Comparison of ENCODE assay signal across 11 cellular contexts in the genomic region with DNA sequence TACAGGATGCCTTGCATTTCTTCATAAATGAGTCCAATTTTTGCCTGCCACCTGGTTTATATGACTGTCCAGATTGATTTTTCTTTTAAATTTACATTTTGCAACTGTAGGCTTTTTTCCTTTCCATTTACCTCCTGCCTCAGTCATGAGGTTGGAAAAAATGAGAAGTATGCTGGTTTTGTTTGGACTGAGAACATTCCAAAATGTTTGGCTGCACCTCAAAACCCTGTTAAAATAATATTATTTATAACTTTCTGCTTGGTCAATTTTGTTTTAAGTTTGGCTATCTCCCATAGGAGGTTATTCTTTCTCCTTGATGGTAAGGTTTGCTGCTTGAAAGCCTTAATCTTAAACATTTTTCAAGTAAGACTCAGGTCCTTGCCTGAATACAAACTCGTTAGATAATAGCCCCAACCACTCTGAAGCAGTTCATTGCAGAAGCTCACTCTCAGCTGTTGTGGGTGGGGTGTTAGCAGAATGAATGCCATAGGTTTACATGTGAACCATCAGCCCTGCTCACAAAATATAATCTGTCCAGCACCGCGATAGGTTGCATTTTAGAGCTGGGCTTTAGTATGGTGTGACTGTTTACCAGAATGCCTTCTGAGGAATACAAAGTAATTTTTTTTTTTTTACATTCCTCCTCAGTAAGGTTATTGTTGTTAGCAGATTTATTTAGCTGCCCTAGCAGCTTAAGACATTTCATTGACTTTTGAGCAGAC.
DNase-seq lines count a peak whose midpoint lies in the region; ATAC-seq and TF ChIP-seq lines count a peak whose summit lies in the region.
"Had no signal": no experiment of that assay in that cellular context is flagged by ENCODE, and none has a peak within 500 bp of the region (broad histone marks: within the 10 kb centered on the region; RNA-seq: fewer than 3 reads in every experiment).

No MANE protein-coding gene starts in this region.

- DNase-seq in HFF-Myc (ENCODE audit: extremely low read depth, low read depth) = peak; percentile 54
- peak; percentile 11 for DNase-seq in cerebellum (ENCODE audit: low spot score)
- DNase-seq in kidney tubule cell (ENCODE audit: low spot score) = peak; percentile 64
- no peak for DNase-seq in suprapubic skin (ENCODE audit: low spot score in 2 of 2)
- no peak for DNase-seq in foreskin melanocyte
- no peak for DNase-seq in NCI-H1417 (lab: John Stamatoyannopoulos, UW)
- DNase-seq: NCI-H1105 had no signal

- no peak for ATAC-seq in HG03520 (IDR thresholded peaks at IDR 0.05; ENCODE audit: unreplicated experiment)
- ATAC-seq in GM21367 (IDR thresholded peaks at IDR 0.05; ENCODE audit: unreplicated experiment) = no peak
- ATAC-seq: natural killer cell treated with Interleukin-12 subunit alpha and Interleukin-12 subunit beta and Interleukin-15 and Interleukin-18, amount 100 ng/mL, for 72 hours had no signal

- peaks cover 14% of the 10 kb centered on the region for H3K4me1 ChIP-seq in suprapubic skin

- TF ChIP-seq CTCF in HFF-Myc (IDR thresholded peaks at IDR 0.05; ENCODE audit: low read depth, low read length, missing control alignments) (no peak), suprapubic skin (IDR thresholded peaks at IDR 0.05) (no peak)

- no peak for TF ChIP-seq POLR2A in suprapubic skin (IDR thresholded peaks at IDR 0.05)

- 56% methylated on average over 3 of the region's 3 CpGs for WGBS in suprapubic skin

- no peak for TF ChIP-seq EP300 in suprapubic skin (IDR thresholded peaks at IDR 0.05)

- no peaks in the 10 kb centered on the region for H3K36me3 ChIP-seq in suprapubic skin

- peak overlapping the region; percentile 73 for H3K27ac ChIP-seq in suprapubic skin
- H3K27ac ChIP-seq: VCaP had no signal

- no peak overlapping the region for H3K4me3 ChIP-seq in HFF-Myc (replicated peaks; ENCODE audit: low read depth, low read length)
- no peak overlapping the region for H3K4me3 ChIP-seq in suprapubic skin

- H3K9me3 ChIP-seq in suprapubic skin = no peaks in the 10 kb centered on the region

- no peaks in the 10 kb centered on the region for H3K27me3 ChIP-seq in suprapubic skin

Comparison
In these comparisons a context has a peak if more than half of its experiments do, and no peak if none do; other contexts are left out.
1. DNase-seq: peak in HFF-Myc (single experiment), cerebellum (single experiment) and kidney tubule cell (single experiment); none in suprapubic skin (0 of 2), foreskin melanocyte (single experiment) and NCI-H1417 (0 of 3).